ENCODE assay signal across 11 cellular contexts in the genomic region with DNA sequence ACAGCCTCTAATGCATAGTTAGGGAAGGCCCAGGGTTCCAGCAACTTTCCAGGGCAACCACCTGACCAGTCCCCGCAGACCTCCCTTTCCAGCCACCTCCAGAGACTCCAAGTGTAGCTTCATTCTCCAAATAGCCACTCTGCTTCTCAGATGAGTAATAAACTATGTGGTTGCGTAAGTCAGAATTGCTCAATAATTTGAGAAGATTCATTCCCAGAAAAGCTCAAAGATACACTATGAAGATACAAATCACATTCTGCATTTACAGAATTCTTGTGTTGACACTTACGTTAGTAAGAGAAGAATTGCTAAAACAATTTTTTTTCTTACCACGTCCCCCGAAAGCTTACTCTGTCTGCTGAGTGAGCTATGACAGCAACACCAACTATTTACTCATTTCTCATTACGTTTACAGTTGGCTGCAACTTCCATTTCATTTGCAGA. TPM values are rescaled to one million over a fixed set of nuclear protein-coding genes. Genes with fewer than 3 reads are reported as not detected.
A peak's percentile ranks its signal among the peaks of the same experiment; 100 is the strongest.
DNase-seq lines count a peak whose midpoint lies in the region; ATAC-seq lines count a peak whose summit lies in the region.
"Had no signal": no experiment of that assay in that cellular context is flagged by ENCODE, and none has a peak within 500 bp of the region (broad histone marks: within the 10 kb centered on the region; RNA-seq: fewer than 3 reads in every experiment).

No MANE protein-coding gene starts in this region.

- DNase-seq in 8988T = peak; percentile 66
- DNase-seq in HT1080 (ENCODE audit: low read depth) = peak; percentile 93
- peak; percentile 81 for DNase-seq in astrocyte of the hippocampus (ENCODE audit: low read depth, low spot score)
- DNase-seq in kidney glomerular epithelial cell (lab: John Stamatoyannopoulos, UW) = peak; percentile 73
- no peak for DNase-seq in DMS79 (lab: John Stamatoyannopoulos, UW)
- no peak for DNase-seq in D341Med (ENCODE audit: low spot score)
- DNase-seq in NCI-H128 (lab: John Stamatoyannopoulos, UW; ENCODE audit: unreplicated experiment) = no peak
- DNase-seq: CD4-positive, alpha-beta memory T cell; NK-92 treated with Interleukin-12 subunit alpha and Interleukin-12 subunit beta, amount 100 ng/mL, for 24 hours; stimulated activated naive CD8-positive, alpha-beta T cell treated with anti-CD3 and anti-CD28 coated beads, Interleukin-15, Interleukin-2, amounts not matched to agents 100 U/mL and 50 U/mL, for 24 hours had no signal

- ATAC-seq in HG03520 (IDR thresholded peaks at IDR 0.05; ENCODE audit: unreplicated experiment) = no peak
- ATAC-seq: stimulated activated naive CD8-positive, alpha-beta T cell treated with anti-CD3 and anti-CD28 coated beads, Interleukin-15, Interleukin-2, amounts not matched to agents 100 U/mL and 50 U/mL, for 24 hours had no signal

RNA-seq across cellular contexts. Expression of a gene that starts 8.2 kb away (rescaled TPM):
- total RNA-seq in HT1080 (2014; rRNA removed; shearing (Covaris generic)) = 11.7 and 11.8 TPM in 2 replicates
- polyA plus RNA-seq in HT1080 (2015; cell fraction: cytosol; rRNA removed) = 14.1 and 17.7 TPM in 2 replicates
- polyA plus RNA-seq in HT1080 (2015; cell fraction: nucleus; rRNA removed) = 12.8 and 17.2 TPM in 2 replicates

Comparison
In these comparisons a context has a peak if more than half of its experiments do, and no peak if none do; other contexts are left out.
1. DNase-seq: peak in 8988T (single experiment), HT1080 (single experiment), astrocyte of the hippocampus (single experiment) and kidney glomerular epithelial cell (single experiment); none in DMS79 (single experiment), D341Med (single experiment) and NCI-H128 (single experiment).